ENCODE assay signal across 1 cellular context in the genomic region with DNA sequence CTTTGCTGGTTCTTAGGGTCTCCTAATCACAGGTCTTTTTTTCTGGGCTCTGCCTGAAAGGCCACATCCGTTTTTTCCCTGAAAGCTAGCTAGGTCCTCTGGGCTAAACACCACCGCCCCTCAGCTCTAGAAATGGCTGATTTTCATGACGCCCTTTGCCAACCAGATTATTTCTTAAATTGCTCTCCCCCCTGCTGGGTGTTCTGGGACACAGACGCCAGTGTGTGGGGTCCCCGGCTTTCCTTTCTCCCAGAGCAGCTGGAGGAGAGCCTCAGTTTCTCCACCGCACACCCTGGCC.
TF ChIP-seq lines count a peak whose summit lies in the region.

No MANE protein-coding gene starts in this region.

TF ChIP-seq in H1, 55 proteins besides CTCF, POLR2A, EP300 and RAD21:
- TF ChIP-seq TBP (IDR thresholded peaks at IDR 0.05; ENCODE audit: low read depth, low read length) (no peak), FOSL1 (IDR thresholded peaks at IDR 0.05; ENCODE audit: insufficient read depth, low read depth, low read length) (no peak), NANOG (IDR thresholded peaks at IDR 0.05; ENCODE audit: insufficient read depth, low read depth, low read length, poor library complexity, severe bottlenecking) (no peak), SIN3A (conservative IDR thresholded peaks at IDR 0.05 in 1 of 2, IDR thresholded peaks at IDR 0.05 in 1 of 2; ENCODE audit: low read depth in 1 of 2, low read length in 2 of 2) (no peak), BCL11A (IDR thresholded peaks at IDR 0.05; ENCODE audit: low read depth in 2 of 2, low read length in 2 of 2) (no peak), CBX5 (IDR thresholded peaks at IDR 0.05; ENCODE audit: low read depth, low read length) (no peak), RNF2 (IDR thresholded peaks at IDR 0.05; ENCODE audit: borderline replicate concordance, low read depth, low read length, missing control alignments, poor library complexity, severe bottlenecking) (no peak), KDM1A (IDR thresholded peaks at IDR 0.05; ENCODE audit: borderline replicate concordance, low read length) (no peak), NRF1 (IDR thresholded peaks at IDR 0.05; ENCODE audit: low read depth, low read length) (no peak)
- TF ChIP-seq, protein P1, sequence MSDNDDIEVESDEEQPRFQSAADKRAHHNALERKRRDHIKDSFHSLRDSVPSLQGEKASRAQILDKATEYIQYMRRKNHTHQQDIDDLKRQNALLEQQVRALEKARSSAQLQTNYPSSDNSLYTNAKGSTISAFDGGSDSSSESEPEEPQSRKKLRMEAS (IDR thresholded peaks at IDR 0.05): no peak
